In the genomic region with DNA sequence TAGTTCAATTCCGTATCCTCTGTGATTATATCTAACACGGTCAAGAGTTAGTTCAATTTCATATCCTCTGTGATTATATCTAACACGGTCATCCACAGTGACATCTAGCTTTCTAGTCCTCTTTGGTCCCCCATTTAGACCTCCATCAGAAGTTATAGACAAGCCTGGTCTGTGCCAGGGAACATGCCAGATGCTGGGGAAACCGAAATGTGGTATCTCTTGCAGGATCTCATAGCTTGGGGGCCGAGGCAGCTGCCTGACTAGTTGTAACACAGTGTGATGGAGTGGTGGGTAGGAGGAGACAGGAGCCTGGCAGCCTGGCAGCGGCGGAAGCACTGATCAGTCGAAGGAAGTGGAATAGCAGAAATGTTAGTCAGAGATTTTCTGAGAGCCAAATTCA, we compare ENCODE assay signal across 1 cellular context.
TF ChIP-seq lines count a peak whose summit lies in the region.

No MANE protein-coding gene starts in this region.

TF ChIP-seq in SK-N-SH treated with all-trans-retinoic acid at 6 μM for 48 hours, 23 proteins besides CTCF, POLR2A, EP300 and RAD21 (continued from another document):
- TF ChIP-seq, protein P1, sequence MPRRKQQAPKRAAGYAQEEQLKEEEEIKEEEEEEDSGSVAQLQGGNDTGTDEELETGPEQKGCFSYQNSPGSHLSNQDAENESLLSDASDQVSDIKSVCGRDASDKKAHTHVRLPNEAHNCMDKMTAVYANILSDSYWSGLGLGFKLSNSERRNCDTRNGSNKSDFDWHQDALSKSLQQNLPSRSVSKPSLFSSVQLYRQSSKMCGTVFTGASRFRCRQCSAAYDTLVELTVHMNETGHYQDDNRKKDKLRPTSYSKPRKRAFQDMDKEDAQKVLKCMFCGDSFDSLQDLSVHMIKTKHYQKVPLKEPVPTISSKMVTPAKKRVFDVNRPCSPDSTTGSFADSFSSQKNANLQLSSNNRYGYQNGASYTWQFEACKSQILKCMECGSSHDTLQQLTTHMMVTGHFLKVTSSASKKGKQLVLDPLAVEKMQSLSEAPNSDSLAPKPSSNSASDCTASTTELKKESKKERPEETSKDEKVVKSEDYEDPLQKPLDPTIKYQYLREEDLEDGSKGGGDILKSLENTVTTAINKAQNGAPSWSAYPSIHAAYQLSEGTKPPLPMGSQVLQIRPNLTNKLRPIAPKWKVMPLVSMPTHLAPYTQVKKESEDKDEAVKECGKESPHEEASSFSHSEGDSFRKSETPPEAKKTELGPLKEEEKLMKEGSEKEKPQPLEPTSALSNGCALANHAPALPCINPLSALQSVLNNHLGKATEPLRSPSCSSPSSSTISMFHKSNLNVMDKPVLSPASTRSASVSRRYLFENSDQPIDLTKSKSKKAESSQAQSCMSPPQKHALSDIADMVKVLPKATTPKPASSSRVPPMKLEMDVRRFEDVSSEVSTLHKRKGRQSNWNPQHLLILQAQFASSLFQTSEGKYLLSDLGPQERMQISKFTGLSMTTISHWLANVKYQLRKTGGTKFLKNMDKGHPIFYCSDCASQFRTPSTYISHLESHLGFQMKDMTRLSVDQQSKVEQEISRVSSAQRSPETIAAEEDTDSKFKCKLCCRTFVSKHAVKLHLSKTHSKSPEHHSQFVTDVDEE (CRISPR knock-in tag; IDR thresholded peaks at IDR 0.05): no peak
- TF ChIP-seq CSDC2 (CRISPR knock-in tag; IDR thresholded peaks at IDR 0.05): no peak
- TF ChIP-seq GLIS3 (CRISPR knock-in tag; IDR thresholded peaks at IDR 0.05): no peak
- no peak for TF ChIP-seq ZC3H10 (CRISPR knock-in tag; IDR thresholded peaks at IDR 0.05)
- TF ChIP-seq BACH2 (CRISPR knock-in tag; IDR thresholded peaks at IDR 0.05; ENCODE audit: borderline replicate concordance): no peak
- TF ChIP-seq, protein P2, sequence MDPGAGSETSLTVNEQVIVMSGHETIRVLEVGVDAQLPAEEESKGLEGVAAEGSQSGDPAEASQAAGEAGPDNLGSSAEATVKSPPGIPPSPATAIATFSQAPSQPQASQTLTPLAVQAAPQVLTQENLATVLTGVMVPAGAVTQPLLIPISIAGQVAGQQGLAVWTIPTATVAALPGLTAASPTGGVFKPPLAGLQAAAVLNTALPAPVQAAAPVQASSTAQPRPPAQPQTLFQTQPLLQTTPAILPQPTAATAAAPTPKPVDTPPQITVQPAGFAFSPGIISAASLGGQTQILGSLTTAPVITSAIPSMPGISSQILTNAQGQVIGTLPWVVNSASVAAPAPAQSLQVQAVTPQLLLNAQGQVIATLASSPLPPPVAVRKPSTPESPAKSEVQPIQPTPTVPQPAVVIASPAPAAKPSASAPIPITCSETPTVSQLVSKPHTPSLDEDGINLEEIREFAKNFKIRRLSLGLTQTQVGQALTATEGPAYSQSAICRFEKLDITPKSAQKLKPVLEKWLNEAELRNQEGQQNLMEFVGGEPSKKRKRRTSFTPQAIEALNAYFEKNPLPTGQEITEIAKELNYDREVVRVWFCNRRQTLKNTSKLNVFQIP (CRISPR knock-in tag; IDR thresholded peaks at IDR 0.05; ENCODE audit: borderline replicate concordance, low read depth): no peak
- TF ChIP-seq ISL1 (CRISPR knock-in tag; IDR thresholded peaks at IDR 0.05): no peak
- TF ChIP-seq ZFP30 (CRISPR knock-in tag; IDR thresholded peaks at IDR 0.05): no peak
- TF ChIP-seq ESRRG (CRISPR knock-in tag; IDR thresholded peaks at IDR 0.05): no peak
- TF ChIP-seq, protein P3, sequence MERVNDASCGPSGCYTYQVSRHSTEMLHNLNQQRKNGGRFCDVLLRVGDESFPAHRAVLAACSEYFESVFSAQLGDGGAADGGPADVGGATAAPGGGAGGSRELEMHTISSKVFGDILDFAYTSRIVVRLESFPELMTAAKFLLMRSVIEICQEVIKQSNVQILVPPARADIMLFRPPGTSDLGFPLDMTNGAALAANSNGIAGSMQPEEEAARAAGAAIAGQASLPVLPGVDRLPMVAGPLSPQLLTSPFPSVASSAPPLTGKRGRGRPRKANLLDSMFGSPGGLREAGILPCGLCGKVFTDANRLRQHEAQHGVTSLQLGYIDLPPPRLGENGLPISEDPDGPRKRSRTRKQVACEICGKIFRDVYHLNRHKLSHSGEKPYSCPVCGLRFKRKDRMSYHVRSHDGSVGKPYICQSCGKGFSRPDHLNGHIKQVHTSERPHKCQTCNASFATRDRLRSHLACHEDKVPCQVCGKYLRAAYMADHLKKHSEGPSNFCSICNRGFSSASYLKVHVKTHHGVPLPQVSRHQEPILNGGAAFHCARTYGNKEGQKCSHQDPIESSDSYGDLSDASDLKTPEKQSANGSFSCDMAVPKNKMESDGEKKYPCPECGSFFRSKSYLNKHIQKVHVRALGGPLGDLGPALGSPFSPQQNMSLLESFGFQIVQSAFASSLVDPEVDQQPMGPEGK (CRISPR knock-in tag; IDR thresholded peaks at IDR 0.05; ENCODE audit: borderline replicate concordance): no peak
- no peak for TF ChIP-seq ZNF70 (CRISPR knock-in tag; IDR thresholded peaks at IDR 0.05)
- TF ChIP-seq TOX (CRISPR knock-in tag; IDR thresholded peaks at IDR 0.05; ENCODE audit: borderline replicate concordance): no peak
- TF ChIP-seq RARB (CRISPR knock-in tag; IDR thresholded peaks at IDR 0.05): no peak
- no peak for TF ChIP-seq PPARA (CRISPR knock-in tag; IDR thresholded peaks at IDR 0.05; ENCODE audit: borderline replicate concordance)
